In the genomic region with DNA sequence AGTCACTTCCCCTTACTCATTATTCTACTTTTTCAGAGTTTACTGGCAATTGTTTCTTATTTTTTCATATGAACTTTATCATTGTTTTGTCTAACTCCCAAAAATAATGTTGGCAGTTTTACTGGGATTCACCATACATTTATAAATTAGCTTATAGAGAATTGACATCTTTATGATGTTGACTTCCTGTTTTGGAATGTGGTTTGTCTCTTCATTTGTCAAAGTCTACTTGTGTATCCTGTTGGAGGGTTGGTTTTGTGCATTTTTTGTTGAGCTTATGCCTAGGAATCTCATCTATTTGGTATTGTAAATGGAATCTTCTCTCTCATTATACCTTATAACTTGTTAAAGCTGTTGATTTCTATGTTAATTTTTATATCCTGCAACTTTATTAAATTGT, we compare ENCODE assay signal across 18 cellular contexts. TPM values are rescaled to one million over a fixed set of nuclear protein-coding genes. Genes with fewer than 3 reads are reported as not detected.
DNase-seq lines count a peak whose midpoint lies in the region; TF ChIP-seq lines count a peak whose summit lies in the region.
"Had no signal": no experiment of that assay in that cellular context is flagged by ENCODE, and none has a peak within 500 bp of the region (broad histone marks: within the 10 kb centered on the region; RNA-seq: fewer than 3 reads in every experiment).

No MANE protein-coding gene starts in this region.

- H3K9me3 ChIP-seq in Karpas-422 (ENCODE audit: low read length): 0 out of 2 replicates have a peak, but pooled peaks cover 3% of the 10 kb centered on the region
- H3K9me3 ChIP-seq: gastroesophageal sphincter, suprapubic skin had no signal

- no peak overlapping the region for H3K27ac ChIP-seq in Karpas-422 (ENCODE audit: low read length)
- H3K27ac ChIP-seq: gastroesophageal sphincter, neural progenitor cell, suprapubic skin had no signal

- DNase-seq in T-helper 1 cell (no peak), Kasumi-1 (lab: John Stamatoyannopoulos, UW) (peak; percentile 41 to 53), amniotic epithelial cell (ENCODE audit: low read depth) (peak; percentile 53), G401 (ENCODE audit: low spot score) (no peak), NCI-H526 (lab: John Stamatoyannopoulos, UW) (no peak), Karpas-422 (no peak)
- DNase-seq: activated CD4-positive, alpha-beta T cell treated with anti-CD3 and anti-CD28 coated beads, Interleukin-2, amount 50 U/mL, for 1 hour; effector memory CD4-positive, alpha-beta T cell; NCI-H1092; NCI-H2171; retina; T1000 had no signal

- H3K4me1 ChIP-seq in Karpas-422 (ENCODE audit: low read length): no peaks in the 10 kb centered on the region
- H3K4me1 ChIP-seq: neural progenitor cell had no signal

- no peaks in the 10 kb centered on the region for H3K36me3 ChIP-seq in Karpas-422 (ENCODE audit: insufficient read depth, low read length)
- H3K36me3 ChIP-seq: gastroesophageal sphincter, neural progenitor cell, suprapubic skin had no signal

- H3K4me2 ChIP-seq in Karpas-422 (ENCODE audit: low read depth, low read length, poor library complexity, severe bottlenecking): no peak overlapping the region
- H3K4me2 ChIP-seq: neural progenitor cell had no signal

- peaks cover 9% of the 10 kb centered on the region; the same call in 1 of the 2 replicates for H4K20me1 ChIP-seq in Karpas-422 (ENCODE audit: insufficient read depth, low read depth, low read length)

- in situ Hi-C loops in G401 (cut with HindIII; ENCODE audit: low sequenced_read_pairs): no loop called here

- no peaks in the 10 kb centered on the region for H3K27me3 ChIP-seq in Karpas-422 (ENCODE audit: low read length)
- H3K27me3 ChIP-seq: gastroesophageal sphincter, neural progenitor cell, suprapubic skin had no signal

- H2AFZ ChIP-seq in Karpas-422 (ENCODE audit: low read length): no peak overlapping the region
- H2AFZ ChIP-seq: neural progenitor cell had no signal

- H3K4me3 ChIP-seq in Karpas-422 (ENCODE audit: low read length): no peak overlapping the region
- H3K4me3 ChIP-seq: gastroesophageal sphincter, lung, neural progenitor cell, suprapubic skin had no signal

- H3K4me3 Mint-ChIP-seq in T-helper 1 cell treated with Interleukin-12 subunit alpha and Interleukin-12 subunit beta and Interleukin-4 antibody, amounts not matched to agents 30 μg/mL and 1 μg/mL, for 36 hours: peak overlapping the region; percentile 45
- H3K4me3 Mint-ChIP-seq in nephron: no peak overlapping the region
- H3K4me3 Mint-ChIP-seq: neural progenitor cell had no signal

- H3K27me3 Mint-ChIP-seq in T-helper 1 cell treated with Interleukin-12 subunit alpha and Interleukin-12 subunit beta and Interleukin-4 antibody, amounts not matched to agents 30 μg/mL and 1 μg/mL, for 36 hours (ENCODE audit: low read depth): no peaks in the 10 kb centered on the region
- H3K27me3 Mint-ChIP-seq in nephron (ENCODE audit: low read depth): no peaks in the 10 kb centered on the region

- H3K9ac ChIP-seq in Karpas-422 (ENCODE audit: low read length): no peak overlapping the region
- H3K9ac ChIP-seq: neural progenitor cell had no signal

- H3K27ac Mint-ChIP-seq in T-helper 1 cell treated with Interleukin-12 subunit alpha and Interleukin-12 subunit beta and Interleukin-4 antibody, amounts not matched to agents 30 μg/mL and 1 μg/mL, for 36 hours: no peak overlapping the region
- peak overlapping the region in 2 of 3 experiments; percentile 26 to 70 for H3K27ac Mint-ChIP-seq in nephron
- H3K27ac Mint-ChIP-seq: neural progenitor cell had no signal

- H3K36me3 Mint-ChIP-seq in T-helper 1 cell treated with Interleukin-12 subunit alpha and Interleukin-12 subunit beta and Interleukin-4 antibody, amounts not matched to agents 30 μg/mL and 1 μg/mL, for 36 hours (ENCODE audit: low read depth): peaks cover 19% of the 10 kb centered on the region
- H3K36me3 Mint-ChIP-seq in nephron (ENCODE audit: low read depth): peaks cover 12% of the 10 kb centered on the region

- peaks cover 50% of the 10 kb centered on the region for H3K4me1 Mint-ChIP-seq in T-helper 1 cell treated with Interleukin-12 subunit alpha and Interleukin-12 subunit beta and Interleukin-4 antibody, amounts not matched to agents 30 μg/mL and 1 μg/mL, for 36 hours (ENCODE audit: low read depth)
- H3K4me1 Mint-ChIP-seq in nephron: peaks cover 44% of the 10 kb centered on the region
- H3K4me1 Mint-ChIP-seq: neural progenitor cell had no signal

- peaks cover 91% of the 10 kb centered on the region for H3K79me2 ChIP-seq in Karpas-422 (ENCODE audit: low read length)

- no peak for TF ChIP-seq CTCF in nephron (IDR thresholded peaks at IDR 0.05; ENCODE audit: unreplicated experiment in 3 of 3)

- peaks cover 6% of the 10 kb centered on the region for H3K9me3 Mint-ChIP-seq in T-helper 1 cell treated with Interleukin-12 subunit alpha and Interleukin-12 subunit beta and Interleukin-4 antibody, amounts not matched to agents 30 μg/mL and 1 μg/mL, for 36 hours
- H3K9me3 Mint-ChIP-seq in nephron: peaks cover 5% of the 10 kb centered on the region

- no peaks in the 10 kb centered on the region for H3K9me2 ChIP-seq in Karpas-422 (replicated peaks; ENCODE audit: insufficient read depth, low read length)

RNA-seq across cellular contexts. Expression of a gene that starts 16.4 kb away (rescaled TPM):
- 10.8 and 16.7 TPM in 2 replicates for total RNA-seq in G401 (2014; rRNA removed; shearing (Covaris generic))
- total RNA-seq in Karpas-422 (2014; rRNA removed; shearing (Covaris generic); ENCODE audit: low replicate concordance): 22.8 and 30.3 TPM in 2 replicates

Comparison
In these comparisons a context has a peak if more than half of its experiments do, and no peak if none do; other contexts are left out.
1. DNase-seq: peak in Kasumi-1 (2 of 2) and amniotic epithelial cell (single experiment); none in T-helper 1 cell (0 of 5), G401 (single experiment), NCI-H526 (0 of 2) and Karpas-422 (single experiment).